1 cellular context compared by ENCODE assay signal in genomic region chr11:11849127-11849746, GRCh38.
TF ChIP-seq lines count a peak whose summit lies in the region.

No MANE protein-coding gene starts in this region.

TF ChIP-seq in HepG2, 621 proteins besides CTCF, POLR2A, EP300 and RAD21 (continued from another document and continues in another):
- no peak for TF ChIP-seq GABPA (IDR thresholded peaks at IDR 0.05; ENCODE audit: low read depth, low read length)
- no peak for TF ChIP-seq GABPA (CRISPR knock-in tag; IDR thresholded peaks at IDR 0.05; ENCODE audit: low read depth)
- no peak for TF ChIP-seq ZNF180 (CRISPR knock-in tag; IDR thresholded peaks at IDR 0.05; ENCODE audit: borderline replicate concordance, low read depth)
- no peak for TF ChIP-seq NFIC (IDR thresholded peaks at IDR 0.05; ENCODE audit: low read length)
- no peak for TF ChIP-seq ZNF766 (CRISPR knock-in tag; IDR thresholded peaks at IDR 0.05; ENCODE audit: borderline replicate concordance)
- no peak for TF ChIP-seq RBM22 (optimal IDR thresholded peaks at IDR 0.05; ENCODE audit: low read length)
- no peak for TF ChIP-seq ATF1 (CRISPR knock-in tag; IDR thresholded peaks at IDR 0.05)
- TF ChIP-seq ZNF512B (CRISPR knock-in tag; IDR thresholded peaks at IDR 0.05; ENCODE audit: borderline replicate concordance): no peak
- no peak for TF ChIP-seq LRRFIP1 (CRISPR knock-in tag; conservative IDR thresholded peaks at IDR 0.05)
- no peak for TF ChIP-seq ZBTB2 (CRISPR knock-in tag; IDR thresholded peaks at IDR 0.05; ENCODE audit: low read depth)
- no peak for TF ChIP-seq TCF7 (IDR thresholded peaks at IDR 0.05; ENCODE audit: low read depth)
- TF ChIP-seq ZNF280D (CRISPR knock-in tag; IDR thresholded peaks at IDR 0.05): no peak
- TF ChIP-seq HNRNPH1 (optimal IDR thresholded peaks at IDR 0.05; ENCODE audit: low read depth, low read length): no peak
- TF ChIP-seq EEA1 (CRISPR knock-in tag; IDR thresholded peaks at IDR 0.05; ENCODE audit: borderline replicate concordance): no peak
- no peak for TF ChIP-seq ZNF460 (CRISPR knock-in tag; IDR thresholded peaks at IDR 0.05; ENCODE audit: borderline replicate concordance)
- TF ChIP-seq XRCC5 (optimal IDR thresholded peaks at IDR 0.05; ENCODE audit: low read length): peak; percentile 70
- TF ChIP-seq ZNF737 (CRISPR knock-in tag; IDR thresholded peaks at IDR 0.05; ENCODE audit: borderline replicate concordance): no peak
- TF ChIP-seq SMAD9 (CRISPR knock-in tag; IDR thresholded peaks at IDR 0.05): no peak
- peak; percentile 48 for TF ChIP-seq STAG1 (CRISPR knock-in tag; IDR thresholded peaks at IDR 0.05)
- TF ChIP-seq ZKSCAN1 (IDR thresholded peaks at IDR 0.05; ENCODE audit: low read length): no peak
- TF ChIP-seq HNF1A (IDR thresholded peaks at IDR 0.05; ENCODE audit: low read depth): no peak
- no peak for TF ChIP-seq HNF1A (CRISPR knock-in tag; IDR thresholded peaks at IDR 0.05; ENCODE audit: borderline replicate concordance)
- TF ChIP-seq HMGA1 (CRISPR knock-in tag; conservative IDR thresholded peaks at IDR 0.05): no peak
- TF ChIP-seq ZNF337 (CRISPR knock-in tag; IDR thresholded peaks at IDR 0.05; ENCODE audit: borderline replicate concordance, low read depth): no peak
- TF ChIP-seq PITX1 (CRISPR knock-in tag; IDR thresholded peaks at IDR 0.05): no peak
- TF ChIP-seq ZGPAT (CRISPR knock-in tag; IDR thresholded peaks at IDR 0.05): no peak
- no peak for TF ChIP-seq SUZ12 (IDR thresholded peaks at IDR 0.05; ENCODE audit: low read depth, low read length)
- no peak for TF ChIP-seq DMTF1 (CRISPR knock-in tag; IDR thresholded peaks at IDR 0.05)
- 0 out of 2 replicates have a peak, but pooled peaks have one; percentile 22 for TF ChIP-seq SAP130 (CRISPR knock-in tag; IDR thresholded peaks at IDR 0.05; ENCODE audit: low read depth)
- TF ChIP-seq PLSCR1 (CRISPR knock-in tag; IDR thresholded peaks at IDR 0.05; ENCODE audit: borderline replicate concordance): no peak
- TF ChIP-seq TFDP2 (CRISPR knock-in tag; IDR thresholded peaks at IDR 0.05): no peak
- TF ChIP-seq ZSCAN21 (CRISPR knock-in tag; IDR thresholded peaks at IDR 0.05; ENCODE audit: borderline replicate concordance): no peak
- no peak for TF ChIP-seq GFI1 (CRISPR knock-in tag; IDR thresholded peaks at IDR 0.05; ENCODE audit: borderline replicate concordance)
- no peak for TF ChIP-seq IRF2 (CRISPR knock-in tag; IDR thresholded peaks at IDR 0.05)
- no peak for TF ChIP-seq GTF3A (CRISPR knock-in tag; conservative IDR thresholded peaks at IDR 0.05)
- TF ChIP-seq RNF219 (CRISPR knock-in tag; IDR thresholded peaks at IDR 0.05): no peak
- no peak for TF ChIP-seq MTF1 (CRISPR knock-in tag; IDR thresholded peaks at IDR 0.05)
